ENCODE assay signal across 15 cellular contexts in genomic region chr5:16897284-16897704, GRCh38. TPM values are rescaled to one million over a fixed set of nuclear protein-coding genes. Genes with fewer than 3 reads are reported as not detected.
DNase-seq lines count a peak whose midpoint lies in the region; ATAC-seq and TF ChIP-seq lines count a peak whose summit lies in the region.
"Had no signal": no experiment of that assay in that cellular context is flagged by ENCODE, and none has a peak within 500 bp of the region (broad histone marks: within the 10 kb centered on the region; RNA-seq: fewer than 3 reads in every experiment).

No MANE protein-coding gene starts in this region.

- CTCF ChIA-PET in A673 (lab: Charles Lee), result interaction anchor here (0.5 kb wide), 1 partner anchor 9 kb away, joined by 4 read pairs; no protein-coding TSS in a partner anchor

- ATAC-seq in SK-N-SH treated with all-trans-retinoic acid at 6 μM for 48 hours (peak; percentile 10; the same call in 2 of the 3 replicates), HG02840 (IDR thresholded peaks at IDR 0.05; ENCODE audit: low FRiP score, unreplicated experiment) (no peak)
- ATAC-seq in natural killer cell treated with Interleukin-12 subunit alpha and Interleukin-12 subunit beta and Interleukin-15 and Interleukin-18, amount 100 ng/mL, for 72 hours, result no peak

- intact Hi-C loops in A673 (cut with micrococcal nuclease; ENCODE audit: unreplicated experiment), result no loop called here
- intact Hi-C loops in spleen (cut with DNase I; ENCODE audit: low total_unique reads), result no loop called here
- intact Hi-C loops in adrenal gland (cut with DNase I), result no loop called here

- H3K36me3 ChIP-seq in A673 (ENCODE audit: insufficient read depth, low read length, poor library complexity, severe bottlenecking) (no peaks in the 10 kb centered on the region), spleen (no peaks in the 10 kb centered on the region), adrenal gland (replicated peaks in 1 of 2) (no peaks in the 10 kb centered on the region)
- H3K36me3 ChIP-seq: BLaER1 treated with 17β-estradiol and CSF1 and Interleukin-3, amounts not matched to agents 10 nM and 100 nM; tibial nerve had no signal

- H3K9me3 Mint-ChIP-seq in natural killer cell treated with Interleukin-12 subunit alpha and Interleukin-12 subunit beta and Interleukin-15 and Interleukin-18, amount 100 ng/mL, for 72 hours, result peaks cover 2% of the 10 kb centered on the region

- H3K4me1 ChIP-seq in A673 (ENCODE audit: insufficient read depth, low read length, poor library complexity, severe bottlenecking) (peaks cover 82% of the 10 kb centered on the region), spleen (peaks cover 0 to 27% (median 5%) of the 10 kb centered on the region in 6 donors), adrenal gland (replicated peaks in 1 of 2) (no peaks in the 10 kb centered on the region)
- H3K4me1 ChIP-seq: BLaER1 treated with 17β-estradiol and CSF1 and Interleukin-3, amounts not matched to agents 10 nM and 100 nM had no signal

- no peaks in the 10 kb centered on the region for H3K4me1 Mint-ChIP-seq in natural killer cell treated with Interleukin-12 subunit alpha and Interleukin-12 subunit beta and Interleukin-15 and Interleukin-18, amount 100 ng/mL, for 72 hours (ENCODE audit: low read depth in 2 of 2)

- no peak overlapping the region for H3K4me3 ChIP-seq in A673 (ENCODE audit: low read depth, low read length, poor library complexity, severe bottlenecking)
- no peak overlapping the region for H3K4me3 ChIP-seq in spleen
- no peak overlapping the region for H3K4me3 ChIP-seq in adrenal gland
- H3K4me3 ChIP-seq: BLaER1 treated with 17β-estradiol and CSF1 and Interleukin-3, amounts not matched to agents 10 nM and 100 nM; lung; tibial nerve had no signal

- POLR2A ChIA-PET in A673 (lab: Charles Lee; ENCODE audit: low non-redundant PET), result no interaction called here

- peaks cover 0 to 3% of the 10 kb centered on the region in 2 donors for H3K27me3 Mint-ChIP-seq in natural killer cell treated with Interleukin-12 subunit alpha and Interleukin-12 subunit beta and Interleukin-15 and Interleukin-18, amount 100 ng/mL, for 72 hours

- H3K36me3 Mint-ChIP-seq in natural killer cell treated with Interleukin-12 subunit alpha and Interleukin-12 subunit beta and Interleukin-15 and Interleukin-18, amount 100 ng/mL, for 72 hours, result no peaks in the 10 kb centered on the region

- H3K27me3 ChIP-seq in A673 (replicated peaks; ENCODE audit: insufficient read depth, low read depth, low read length, poor library complexity) (no peaks in the 10 kb centered on the region), spleen (replicated peaks in 1 of 7) (no peaks in the 10 kb centered on the region), adrenal gland (no peaks in the 10 kb centered on the region)
- H3K27me3 ChIP-seq: BLaER1 treated with 17β-estradiol and CSF1 and Interleukin-3, amounts not matched to agents 10 nM and 100 nM; tibial nerve had no signal

- TF ChIP-seq POLR2A in spleen (IDR thresholded peaks at IDR 0.05), result no peak
- no peak for TF ChIP-seq POLR2A in adrenal gland (IDR thresholded peaks at IDR 0.05)

- no peak overlapping the region for H3K27ac Mint-ChIP-seq in natural killer cell treated with Interleukin-12 subunit alpha and Interleukin-12 subunit beta and Interleukin-15 and Interleukin-18, amount 100 ng/mL, for 72 hours

- 35 to 63% (median 56%) methylated on average over 7 of the region's 7 CpGs for WGBS in spleen, 5 donors
- WGBS in adrenal gland, 4 donors, result 34 to 63% (median 47%) methylated on average over 7 of the region's 7 CpGs

- TF ChIP-seq CTCF in A673 (conservative IDR thresholded peaks at IDR 0.05; ENCODE audit: low read depth, low read length) (no peak), spleen (IDR thresholded peaks at IDR 0.05 in 8 of 11, conservative IDR thresholded peaks at IDR 0.05 in 3 of 11) (no peak), adrenal gland (IDR thresholded peaks at IDR 0.05) (no peak)

- DNase-seq in A673 (ENCODE audit: low spot score) (no peak), HCEC 1CT (peak; percentile 44), islet precursor cell (peak; percentile 94), spleen (no peak), adrenal gland (no peak)
- DNase-seq in natural killer cell treated with Interleukin-12 subunit alpha and Interleukin-12 subunit beta and Interleukin-15 and Interleukin-18, amount 100 ng/mL, for 72 hours (ENCODE audit: low spot score), result no peak
- DNase-seq: activated T-cell treated with anti-CD3 and anti-CD28 coated beads for 4 hours, caudate nucleus, foreskin fibroblast, KG1 had no signal

- H3K27ac ChIP-seq in A673 (ENCODE audit: low read depth, low read length, poor library complexity, severe bottlenecking), result peak overlapping the region; percentile 52
- H3K27ac ChIP-seq in spleen, result no peak overlapping the region
- no peak overlapping the region for H3K27ac ChIP-seq in adrenal gland
- H3K27ac ChIP-seq: BLaER1 treated with 17β-estradiol and CSF1 and Interleukin-3, amounts not matched to agents 10 nM and 100 nM; tibial nerve had no signal

- BruUV-seq in A673 (replicated peaks; lab: Mats Ljungman, UMichigan), result no TSS peak

- H3K4me3 Mint-ChIP-seq in natural killer cell treated with Interleukin-12 subunit alpha and Interleukin-12 subunit beta and Interleukin-15 and Interleukin-18, amount 100 ng/mL, for 72 hours, result no peak overlapping the region

- H3K9me3 ChIP-seq in A673 (ENCODE audit: low read depth, low read length, poor library complexity, severe bottlenecking), result no peaks in the 10 kb centered on the region
- H3K9me3 ChIP-seq in spleen, result no peaks in the 10 kb centered on the region
- no peaks in the 10 kb centered on the region for H3K9me3 ChIP-seq in adrenal gland (replicated peaks in 1 of 3)
- H3K9me3 ChIP-seq: BLaER1 treated with 17β-estradiol and CSF1 and Interleukin-3, amounts not matched to agents 10 nM and 100 nM; tibial nerve had no signal

TF ChIP-seq in SK-N-SH treated with all-trans-retinoic acid at 6 μM for 48 hours, 23 proteins besides CTCF, POLR2A, EP300 and RAD21 (continues in another document):
- no peak for TF ChIP-seq ZNF70 (CRISPR knock-in tag; IDR thresholded peaks at IDR 0.05)
- no peak for TF ChIP-seq SNAI2 (CRISPR knock-in tag; IDR thresholded peaks at IDR 0.05)
- TF ChIP-seq ZNF8 (CRISPR knock-in tag; IDR thresholded peaks at IDR 0.05), result no peak
- TF ChIP-seq, protein P1, sequence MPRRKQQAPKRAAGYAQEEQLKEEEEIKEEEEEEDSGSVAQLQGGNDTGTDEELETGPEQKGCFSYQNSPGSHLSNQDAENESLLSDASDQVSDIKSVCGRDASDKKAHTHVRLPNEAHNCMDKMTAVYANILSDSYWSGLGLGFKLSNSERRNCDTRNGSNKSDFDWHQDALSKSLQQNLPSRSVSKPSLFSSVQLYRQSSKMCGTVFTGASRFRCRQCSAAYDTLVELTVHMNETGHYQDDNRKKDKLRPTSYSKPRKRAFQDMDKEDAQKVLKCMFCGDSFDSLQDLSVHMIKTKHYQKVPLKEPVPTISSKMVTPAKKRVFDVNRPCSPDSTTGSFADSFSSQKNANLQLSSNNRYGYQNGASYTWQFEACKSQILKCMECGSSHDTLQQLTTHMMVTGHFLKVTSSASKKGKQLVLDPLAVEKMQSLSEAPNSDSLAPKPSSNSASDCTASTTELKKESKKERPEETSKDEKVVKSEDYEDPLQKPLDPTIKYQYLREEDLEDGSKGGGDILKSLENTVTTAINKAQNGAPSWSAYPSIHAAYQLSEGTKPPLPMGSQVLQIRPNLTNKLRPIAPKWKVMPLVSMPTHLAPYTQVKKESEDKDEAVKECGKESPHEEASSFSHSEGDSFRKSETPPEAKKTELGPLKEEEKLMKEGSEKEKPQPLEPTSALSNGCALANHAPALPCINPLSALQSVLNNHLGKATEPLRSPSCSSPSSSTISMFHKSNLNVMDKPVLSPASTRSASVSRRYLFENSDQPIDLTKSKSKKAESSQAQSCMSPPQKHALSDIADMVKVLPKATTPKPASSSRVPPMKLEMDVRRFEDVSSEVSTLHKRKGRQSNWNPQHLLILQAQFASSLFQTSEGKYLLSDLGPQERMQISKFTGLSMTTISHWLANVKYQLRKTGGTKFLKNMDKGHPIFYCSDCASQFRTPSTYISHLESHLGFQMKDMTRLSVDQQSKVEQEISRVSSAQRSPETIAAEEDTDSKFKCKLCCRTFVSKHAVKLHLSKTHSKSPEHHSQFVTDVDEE (CRISPR knock-in tag; IDR thresholded peaks at IDR 0.05), result no peak
- no peak for TF ChIP-seq CSDC2 (CRISPR knock-in tag; IDR thresholded peaks at IDR 0.05)
- TF ChIP-seq GLIS3 (CRISPR knock-in tag; IDR thresholded peaks at IDR 0.05), result no peak
- TF ChIP-seq ISL1 (CRISPR knock-in tag; IDR thresholded peaks at IDR 0.05), result no peak
- no peak for TF ChIP-seq ARNTL (CRISPR knock-in tag; IDR thresholded peaks at IDR 0.05; ENCODE audit: borderline replicate concordance, low read depth)
- TF ChIP-seq CSRNP3 (CRISPR knock-in tag; IDR thresholded peaks at IDR 0.05), result no peak
- no peak for TF ChIP-seq ZNF565 (CRISPR knock-in tag; conservative IDR thresholded peaks at IDR 0.05; ENCODE audit: low read depth)

RNA-seq across cellular contexts. Expression of gene MYO10, which starts 38.8 kb away (rescaled TPM):
- total RNA-seq in A673 (2021) (194 and 202 TPM in 2 replicates), spleen (10 to 100 TPM; 28.4 to 72.8 (median 40.2) TPM), adrenal gland (10 to 100 TPM in 5 of 8 donors, 1 to 10 TPM in 3; 5.5 to 38.9 (median 12.1) TPM)
- total RNA-seq in natural killer cell treated with Interleukin-12 subunit alpha and Interleukin-12 subunit beta and Interleukin-15 and Interleukin-18, amount 100 ng/mL, for 72 hours, result not detected
- polyA plus RNA-seq in spleen (1 to 10 TPM; 1.1 to 6.6 (median 1.7) TPM), adrenal gland (1 to 10 TPM; 2.2 to 6.8 (median 4.0) TPM)

Comparison
In these comparisons a context has a peak if more than half of its experiments do, and no peak if none do; other contexts are left out.
1. DNase-seq: peak in HCEC 1CT (single experiment) and islet precursor cell (single experiment); none in A673 (single experiment), natural killer cell treated with Interleukin-12 subunit alpha and Interleukin-12 subunit beta and Interleukin-15 and Interleukin-18, amount 100 ng/mL, for 72 hours (single experiment), spleen (single experiment) and adrenal gland (0 of 7).
2. RNA of gene MYO10, which starts 38.8 kb away (total RNA-seq): 194 to 202 TPM in A673, 28.4 to 72.8 TPM in spleen and 5.5 to 38.9 TPM in adrenal gland; not detected in natural killer cell treated with Interleukin-12 subunit alpha and Interleukin-12 subunit beta and Interleukin-15 and Interleukin-18, amount 100 ng/mL, for 72 hours; every median in the first group is over 4 times any median in the second.